1 cellular context compared by ENCODE assay signal in the genomic region with DNA sequence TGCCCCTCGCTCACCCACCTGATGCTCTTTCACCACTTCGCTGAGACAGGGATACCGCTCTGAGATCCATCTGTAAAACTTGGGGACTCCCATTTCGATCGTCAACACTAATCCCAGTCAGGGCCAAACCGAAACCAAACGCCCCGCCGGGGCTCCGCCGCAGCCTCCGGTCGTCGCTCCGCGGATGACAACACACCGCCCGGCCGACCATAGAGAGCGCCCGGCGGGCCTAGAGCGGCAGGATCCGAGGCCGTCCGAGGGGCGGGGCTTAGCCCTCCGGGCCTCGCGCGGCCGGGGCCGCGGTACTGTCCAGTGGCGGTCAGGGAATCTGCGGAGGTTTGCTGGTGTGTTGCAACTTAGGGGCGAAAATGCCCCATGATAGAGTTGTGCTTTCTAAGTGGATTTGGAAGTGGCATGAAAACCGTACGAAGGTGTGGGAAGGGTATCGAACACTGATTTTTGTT.
TF ChIP-seq lines count a peak whose summit lies in the region.

A gene with protein sequence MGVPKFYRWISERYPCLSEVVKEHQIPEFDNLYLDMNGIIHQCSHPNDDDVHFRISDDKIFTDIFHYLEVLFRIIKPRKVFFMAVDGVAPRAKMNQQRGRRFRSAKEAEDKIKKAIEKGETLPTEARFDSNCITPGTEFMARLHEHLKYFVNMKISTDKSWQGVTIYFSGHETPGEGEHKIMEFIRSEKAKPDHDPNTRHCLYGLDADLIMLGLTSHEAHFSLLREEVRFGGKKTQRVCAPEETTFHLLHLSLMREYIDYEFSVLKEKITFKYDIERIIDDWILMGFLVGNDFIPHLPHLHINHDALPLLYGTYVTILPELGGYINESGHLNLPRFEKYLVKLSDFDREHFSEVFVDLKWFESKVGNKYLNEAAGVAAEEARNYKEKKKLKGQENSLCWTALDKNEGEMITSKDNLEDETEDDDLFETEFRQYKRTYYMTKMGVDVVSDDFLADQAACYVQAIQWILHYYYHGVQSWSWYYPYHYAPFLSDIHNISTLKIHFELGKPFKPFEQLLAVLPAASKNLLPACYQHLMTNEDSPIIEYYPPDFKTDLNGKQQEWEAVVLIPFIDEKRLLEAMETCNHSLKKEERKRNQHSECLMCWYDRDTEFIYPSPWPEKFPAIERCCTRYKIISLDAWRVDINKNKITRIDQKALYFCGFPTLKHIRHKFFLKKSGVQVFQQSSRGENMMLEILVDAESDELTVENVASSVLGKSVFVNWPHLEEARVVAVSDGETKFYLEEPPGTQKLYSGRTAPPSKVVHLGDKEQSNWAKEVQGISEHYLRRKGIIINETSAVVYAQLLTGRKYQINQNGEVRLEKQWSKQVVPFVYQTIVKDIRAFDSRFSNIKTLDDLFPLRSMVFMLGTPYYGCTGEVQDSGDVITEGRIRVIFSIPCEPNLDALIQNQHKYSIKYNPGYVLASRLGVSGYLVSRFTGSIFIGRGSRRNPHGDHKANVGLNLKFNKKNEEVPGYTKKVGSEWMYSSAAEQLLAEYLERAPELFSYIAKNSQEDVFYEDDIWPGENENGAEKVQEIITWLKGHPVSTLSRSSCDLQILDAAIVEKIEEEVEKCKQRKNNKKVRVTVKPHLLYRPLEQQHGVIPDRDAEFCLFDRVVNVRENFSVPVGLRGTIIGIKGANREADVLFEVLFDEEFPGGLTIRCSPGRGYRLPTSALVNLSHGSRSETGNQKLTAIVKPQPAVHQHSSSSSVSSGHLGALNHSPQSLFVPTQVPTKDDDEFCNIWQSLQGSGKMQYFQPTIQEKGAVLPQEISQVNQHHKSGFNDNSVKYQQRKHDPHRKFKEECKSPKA (N-terminal part only) (minus strand): TSS at position 186 of the 464 bp plus-strand sequence. CDS start 93 bp downstream, at position 93.

TF ChIP-seq in K562, 482 proteins besides CTCF, POLR2A, EP300 and RAD21 (continued from another document and continues in another):
- TF ChIP-seq, protein P1, sequence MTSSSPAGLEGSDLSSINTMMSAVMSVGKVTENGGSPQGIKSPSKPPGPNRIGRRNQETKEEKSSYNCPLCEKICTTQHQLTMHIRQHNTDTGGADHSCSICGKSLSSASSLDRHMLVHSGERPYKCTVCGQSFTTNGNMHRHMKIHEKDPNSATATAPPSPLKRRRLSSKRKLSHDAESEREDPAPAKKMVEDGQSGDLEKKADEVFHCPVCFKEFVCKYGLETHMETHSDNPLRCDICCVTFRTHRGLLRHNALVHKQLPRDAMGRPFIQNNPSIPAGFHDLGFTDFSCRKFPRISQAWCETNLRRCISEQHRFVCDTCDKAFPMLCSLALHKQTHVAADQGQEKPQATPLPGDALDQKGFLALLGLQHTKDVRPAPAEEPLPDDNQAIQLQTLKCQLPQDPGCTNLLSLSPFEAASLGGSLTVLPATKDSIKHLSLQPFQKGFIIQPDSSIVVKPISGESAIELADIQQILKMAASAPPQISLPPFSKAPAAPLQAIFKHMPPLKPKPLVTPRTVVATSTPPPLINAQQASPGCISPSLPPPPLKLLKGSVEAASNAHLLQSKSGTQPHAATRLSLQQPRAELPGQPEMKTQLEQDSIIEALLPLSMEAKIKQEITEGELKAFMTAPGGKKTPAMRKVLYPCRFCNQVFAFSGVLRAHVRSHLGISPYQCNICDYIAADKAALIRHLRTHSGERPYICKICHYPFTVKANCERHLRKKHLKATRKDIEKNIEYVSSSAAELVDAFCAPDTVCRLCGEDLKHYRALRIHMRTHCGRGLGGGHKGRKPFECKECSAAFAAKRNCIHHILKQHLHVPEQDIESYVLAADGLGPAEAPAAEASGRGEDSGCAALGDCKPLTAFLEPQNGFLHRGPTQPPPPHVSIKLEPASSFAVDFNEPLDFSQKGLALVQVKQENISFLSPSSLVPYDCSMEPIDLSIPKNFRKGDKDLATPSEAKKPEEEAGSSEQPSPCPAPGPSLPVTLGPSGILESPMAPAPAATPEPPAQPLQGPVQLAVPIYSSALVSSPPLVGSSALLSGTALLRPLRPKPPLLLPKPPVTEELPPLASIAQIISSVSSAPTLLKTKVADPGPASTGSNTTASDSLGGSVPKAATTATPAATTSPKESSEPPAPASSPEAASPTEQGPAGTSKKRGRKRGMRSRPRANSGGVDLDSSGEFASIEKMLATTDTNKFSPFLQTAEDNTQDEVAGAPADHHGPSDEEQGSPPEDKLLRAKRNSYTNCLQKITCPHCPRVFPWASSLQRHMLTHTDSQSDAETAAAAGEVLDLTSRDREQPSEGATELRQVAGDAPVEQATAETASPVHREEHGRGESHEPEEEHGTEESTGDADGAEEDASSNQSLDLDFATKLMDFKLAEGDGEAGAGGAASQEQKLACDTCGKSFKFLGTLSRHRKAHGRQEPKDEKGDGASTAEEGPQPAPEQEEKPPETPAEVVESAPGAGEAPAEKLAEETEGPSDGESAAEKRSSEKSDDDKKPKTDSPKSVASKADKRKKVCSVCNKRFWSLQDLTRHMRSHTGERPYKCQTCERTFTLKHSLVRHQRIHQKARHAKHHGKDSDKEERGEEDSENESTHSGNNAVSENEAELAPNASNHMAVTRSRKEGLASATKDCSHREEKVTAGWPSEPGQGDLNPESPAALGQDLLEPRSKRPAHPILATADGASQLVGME (CRISPR knock-in tag; IDR thresholded peaks at IDR 0.05) = no peak
- TF ChIP-seq, protein P2, sequence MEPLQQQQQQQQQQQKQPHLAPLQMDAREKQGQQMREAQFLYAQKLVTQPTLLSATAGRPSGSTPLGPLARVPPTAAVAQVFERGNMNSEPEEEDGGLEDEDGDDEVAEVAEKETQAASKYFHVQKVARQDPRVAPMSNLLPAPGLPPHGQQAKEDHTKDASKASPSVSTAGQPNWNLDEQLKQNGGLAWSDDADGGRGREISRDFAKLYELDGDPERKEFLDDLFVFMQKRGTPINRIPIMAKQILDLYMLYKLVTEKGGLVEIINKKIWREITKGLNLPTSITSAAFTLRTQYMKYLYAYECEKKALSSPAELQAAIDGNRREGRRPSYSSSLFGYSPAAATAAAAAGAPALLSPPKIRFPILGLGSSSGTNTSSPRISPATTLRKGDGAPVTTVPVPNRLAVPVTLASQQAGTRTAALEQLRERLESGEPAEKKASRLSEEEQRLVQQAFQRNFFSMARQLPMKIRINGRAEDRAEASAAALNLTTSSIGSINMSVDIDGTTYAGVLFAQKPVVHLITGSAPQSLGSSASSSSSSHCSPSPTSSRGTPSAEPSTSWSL (CRISPR knock-in tag; IDR thresholded peaks at IDR 0.05; ENCODE audit: borderline replicate concordance) = no peak
- TF ChIP-seq ZBTB8A (IDR thresholded peaks at IDR 0.05; ENCODE audit: partially characterized antibody) = no peak
- TF ChIP-seq ZNF584 (CRISPR knock-in tag; IDR thresholded peaks at IDR 0.05; ENCODE audit: low read depth) = no peak
- TF ChIP-seq ZNF764 (CRISPR knock-in tag; IDR thresholded peaks at IDR 0.05; ENCODE audit: low read depth) = no peak
- TF ChIP-seq ETS2 (tag; IDR thresholded peaks at IDR 0.05; ENCODE audit: borderline replicate concordance, poor library complexity, severe bottlenecking) = no peak
- no peak for TF ChIP-seq CHD4 (IDR thresholded peaks at IDR 0.05; ENCODE audit: insufficient read depth, insufficient replicate concordance, low read depth, low read length, poor library complexity, severe bottlenecking)
- no peak for TF ChIP-seq KLF10 (CRISPR knock-in tag; IDR thresholded peaks at IDR 0.05)
- no peak for TF ChIP-seq ZKSCAN1 (IDR thresholded peaks at IDR 0.05; ENCODE audit: low read depth, low read length)
- no peak for TF ChIP-seq IFI16 (CRISPR knock-in tag; IDR thresholded peaks at IDR 0.05)
- no peak for TF ChIP-seq SNRNP70 (optimal IDR thresholded peaks at IDR 0.05; ENCODE audit: low read depth, low read length)
- peak; percentile 93 for TF ChIP-seq XRCC5 (IDR thresholded peaks at IDR 0.05; ENCODE audit: low read depth, low read length)
- TF ChIP-seq ZNF431 (CRISPR knock-in tag; IDR thresholded peaks at IDR 0.05) = no peak
- 0 out of 2 replicates have a peak, but pooled peaks have one; percentile 55 for TF ChIP-seq ZNF589 (CRISPR knock-in tag; IDR thresholded peaks at IDR 0.05; ENCODE audit: low read depth)
- TF ChIP-seq SMARCB1 (IDR thresholded peaks at IDR 0.05; ENCODE audit: insufficient read length, low read depth) = no peak
- peak; percentile 98 for TF ChIP-seq CREM (IDR thresholded peaks at IDR 0.05; ENCODE audit: low read depth)
- TF ChIP-seq, protein P3, sequence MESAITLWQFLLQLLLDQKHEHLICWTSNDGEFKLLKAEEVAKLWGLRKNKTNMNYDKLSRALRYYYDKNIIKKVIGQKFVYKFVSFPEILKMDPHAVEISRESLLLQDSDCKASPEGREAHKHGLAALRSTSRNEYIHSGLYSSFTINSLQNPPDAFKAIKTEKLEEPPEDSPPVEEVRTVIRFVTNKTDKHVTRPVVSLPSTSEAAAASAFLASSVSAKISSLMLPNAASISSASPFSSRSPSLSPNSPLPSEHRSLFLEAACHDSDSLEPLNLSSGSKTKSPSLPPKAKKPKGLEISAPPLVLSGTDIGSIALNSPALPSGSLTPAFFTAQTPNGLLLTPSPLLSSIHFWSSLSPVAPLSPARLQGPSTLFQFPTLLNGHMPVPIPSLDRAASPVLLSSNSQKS (CRISPR knock-in tag; IDR thresholded peaks at IDR 0.05) = no peak
- TF ChIP-seq, protein P4, sequence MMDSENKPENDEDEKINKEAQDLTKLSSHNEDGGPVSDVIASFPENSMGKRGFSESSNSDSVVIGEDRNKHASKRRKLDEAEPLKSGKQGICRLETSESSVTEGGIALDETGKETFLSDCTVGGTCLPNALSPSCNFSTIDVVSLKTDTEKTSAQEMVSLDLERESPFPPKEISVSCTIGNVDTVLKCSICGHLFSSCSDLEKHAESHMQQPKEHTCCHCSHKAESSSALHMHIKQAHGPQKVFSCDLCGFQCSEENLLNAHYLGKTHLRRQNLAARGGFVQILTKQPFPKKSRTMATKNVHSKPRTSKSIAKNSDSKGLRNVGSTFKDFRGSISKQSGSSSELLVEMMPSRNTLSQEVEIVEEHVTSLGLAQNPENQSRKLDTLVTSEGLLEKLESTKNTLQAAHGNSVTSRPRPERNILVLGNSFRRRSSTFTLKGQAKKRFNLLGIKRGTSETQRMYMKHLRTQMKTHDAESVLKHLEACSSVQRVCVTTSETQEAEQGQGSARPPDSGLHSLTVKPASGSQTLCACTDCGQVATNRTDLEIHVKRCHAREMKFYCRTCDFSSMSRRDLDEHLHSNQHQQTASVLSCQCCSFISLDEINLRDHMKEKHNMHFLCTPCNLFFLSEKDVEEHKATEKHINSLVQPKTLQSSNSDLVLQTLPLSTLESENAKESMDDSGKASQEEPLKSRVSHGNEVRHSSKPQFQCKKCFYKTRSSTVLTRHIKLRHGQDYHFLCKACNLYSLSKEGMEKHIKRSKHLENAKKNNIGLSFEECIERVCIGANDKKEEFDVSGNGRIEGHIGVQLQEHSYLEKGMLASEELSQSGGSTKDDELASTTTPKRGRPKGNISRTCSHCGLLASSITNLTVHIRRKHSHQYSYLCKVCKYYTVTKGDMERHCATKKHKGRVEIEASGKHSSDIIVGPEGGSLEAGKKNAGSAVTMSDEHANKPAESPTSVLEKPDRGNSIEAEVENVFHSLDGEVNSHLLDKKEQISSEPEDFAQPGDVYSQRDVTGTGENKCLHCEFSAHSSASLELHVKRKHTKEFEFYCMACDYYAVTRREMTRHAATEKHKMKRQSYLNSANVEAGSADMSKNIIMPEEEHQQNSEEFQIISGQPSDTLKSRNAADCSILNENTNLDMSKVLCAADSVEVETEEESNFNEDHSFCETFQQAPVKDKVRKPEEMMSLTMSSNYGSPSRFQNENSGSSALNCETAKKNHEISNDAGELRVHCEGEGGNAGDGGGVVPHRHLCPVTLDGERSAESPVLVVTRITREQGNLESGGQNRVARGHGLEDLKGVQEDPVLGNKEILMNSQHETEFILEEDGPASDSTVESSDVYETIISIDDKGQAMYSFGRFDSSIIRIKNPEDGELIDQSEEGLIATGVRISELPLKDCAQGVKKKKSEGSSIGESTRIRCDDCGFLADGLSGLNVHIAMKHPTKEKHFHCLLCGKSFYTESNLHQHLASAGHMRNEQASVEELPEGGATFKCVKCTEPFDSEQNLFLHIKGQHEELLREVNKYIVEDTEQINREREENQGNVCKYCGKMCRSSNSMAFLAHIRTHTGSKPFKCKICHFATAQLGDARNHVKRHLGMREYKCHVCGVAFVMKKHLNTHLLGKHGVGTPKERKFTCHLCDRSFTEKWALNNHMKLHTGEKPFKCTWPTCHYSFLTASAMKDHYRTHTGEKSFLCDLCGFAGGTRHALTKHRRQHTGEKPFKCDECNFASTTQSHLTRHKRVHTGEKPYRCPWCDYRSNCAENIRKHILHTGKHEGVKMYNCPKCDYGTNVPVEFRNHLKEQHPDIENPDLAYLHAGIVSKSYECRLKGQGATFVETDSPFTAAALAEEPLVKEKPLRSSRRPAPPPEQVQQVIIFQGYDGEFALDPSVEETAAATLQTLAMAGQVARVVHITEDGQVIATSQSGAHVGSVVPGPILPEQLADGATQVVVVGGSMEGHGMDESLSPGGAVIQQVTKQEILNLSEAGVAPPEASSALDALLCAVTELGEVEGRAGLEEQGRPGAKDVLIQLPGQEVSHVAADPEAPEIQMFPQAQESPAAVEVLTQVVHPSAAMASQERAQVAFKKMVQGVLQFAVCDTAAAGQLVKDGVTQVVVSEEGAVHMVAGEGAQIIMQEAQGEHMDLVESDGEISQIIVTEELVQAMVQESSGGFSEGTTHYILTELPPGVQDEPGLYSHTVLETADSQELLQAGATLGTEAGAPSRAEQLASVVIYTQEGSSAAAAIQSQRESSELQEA (IDR thresholded peaks at IDR 0.05; ENCODE audit: low read depth) = no peak
- TF ChIP-seq BRD9 (IDR thresholded peaks at IDR 0.05; ENCODE audit: low read depth, partially characterized antibody) = no peak
- TF ChIP-seq, protein P5, sequence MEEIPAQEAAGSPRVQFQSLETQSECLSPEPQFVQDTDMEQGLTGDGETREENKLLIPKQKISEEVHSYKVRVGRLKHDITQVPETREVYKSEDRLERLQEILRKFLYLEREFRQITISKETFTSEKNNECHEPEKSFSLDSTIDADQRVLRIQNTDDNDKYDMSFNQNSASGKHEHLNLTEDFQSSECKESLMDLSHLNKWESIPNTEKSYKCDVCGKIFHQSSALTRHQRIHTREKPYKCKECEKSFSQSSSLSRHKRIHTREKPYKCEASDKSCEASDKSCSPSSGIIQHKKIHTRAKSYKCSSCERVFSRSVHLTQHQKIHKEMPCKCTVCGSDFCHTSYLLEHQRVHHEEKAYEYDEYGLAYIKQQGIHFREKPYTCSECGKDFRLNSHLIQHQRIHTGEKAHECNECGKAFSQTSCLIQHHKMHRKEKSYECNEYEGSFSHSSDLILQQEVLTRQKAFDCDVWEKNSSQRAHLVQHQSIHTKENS (CRISPR knock-in tag; IDR thresholded peaks at IDR 0.05) = no peak
- no peak for TF ChIP-seq PPARD (CRISPR knock-in tag; IDR thresholded peaks at IDR 0.05)
